Comparison of ENCODE assay signal across 29 cellular contexts in genomic region chr5:100590867-100591266, GRCh38.
"Had no signal": no experiment of that assay in that cellular context is flagged by ENCODE, and none has a peak within 500 bp of the region (broad histone marks: within the 10 kb centered on the region; RNA-seq: fewer than 3 reads in every experiment).

No MANE protein-coding gene starts in this region.

- DNase-seq: activated B cell treated with CpG ODN at 0.5 μM for 24 hours; activated CD4-positive, alpha-beta T cell treated with anti-CD3 and anti-CD28 coated beads for 1 hour; activated CD4-positive, alpha-beta T cell treated with anti-CD3 and anti-CD28 coated beads, Interleukin-2, amount 10 ng/mL, durations not matched to agents 24 days and 14 days; activated CD4-positive, alpha-beta T cell treated with anti-CD3 and anti-CD28 coated beads, Interleukin-2, amount 50 U/mL, for 48 hours; activated CD8-positive, alpha-beta memory T cell treated with anti-CD3 and anti-CD28 coated beads for 24 hours; activated gamma-delta T cell treated with Interleukin-2 at 50 U/mL for 16 hours; activated naive CD4-positive, alpha-beta T cell treated with anti-CD3 and anti-CD28 coated beads, Interleukin-2, amount 10 ng/mL, durations not matched to agents 7 days and 5 days; activated naive CD8-positive, alpha-beta T cell treated with anti-CD3 and anti-CD28 coated beads for 36 hours; activated T-cell treated with anti-CD3 and anti-CD28 coated beads, Interleukin-2, amount 50 U/mL, for 4 hours; caudate nucleus; Karpas-422; MM.1S; NCI-H1105; NCI-H1436; NCI-H1694 treated with DMSO at 0.1 percent for 48 hours; NCI-H2081 treated with DMSO at 0.1 percent for 48 hours; NCI-H345; NCI-H510A; NCI-H526 treated with DMSO at 0.1 percent for 48 hours; OCI-M1; RPMI8226; T-cell; T-helper 2 cell; T1000 had no signal

- FAIRE-seq: K562, TTC549 had no signal

- ATAC-seq: activated T-cell treated with anti-CD3 and anti-CD28 coated beads, Interleukin-2, amount 50 U/mL, for 4 hours; activated T-helper 17 cell treated with anti-CD3 and anti-CD28 coated beads, Interleukin-2, amount 50 U/mL, for 72 hours; K562; Panc1; Right ventricle myocardium inferior; T-cell had no signal
